1 cellular context compared by ENCODE assay signal in the genomic region with DNA sequence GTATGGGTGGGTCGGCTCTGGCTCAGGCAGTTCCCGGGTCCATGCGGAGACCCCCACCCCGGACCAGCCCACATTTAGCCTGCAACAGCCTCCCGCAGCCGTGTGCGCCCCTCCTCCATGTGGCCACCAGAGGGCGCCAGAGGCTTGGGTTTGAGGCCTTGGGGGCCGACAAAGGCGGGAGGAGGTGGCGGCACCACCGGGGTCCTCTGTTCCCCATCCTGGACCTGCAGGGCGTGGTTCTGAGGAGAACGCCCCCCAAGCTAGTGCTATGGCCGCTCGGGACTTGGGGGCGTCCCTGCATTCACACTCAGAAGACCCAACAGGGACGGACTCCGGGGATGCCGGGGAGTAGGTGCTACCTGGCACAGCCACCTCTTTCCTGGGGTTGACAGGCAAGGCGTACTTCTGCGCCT.
A peak's percentile ranks its signal among the peaks of the same experiment; 100 is the strongest.
TF ChIP-seq lines count a peak whose summit lies in the region.

No MANE protein-coding gene starts in this region.

TF ChIP-seq in HEK293, 187 proteins besides CTCF, POLR2A, EP300 and RAD21 (continued from another document and continues in another):
- TF ChIP-seq, protein P1, sequence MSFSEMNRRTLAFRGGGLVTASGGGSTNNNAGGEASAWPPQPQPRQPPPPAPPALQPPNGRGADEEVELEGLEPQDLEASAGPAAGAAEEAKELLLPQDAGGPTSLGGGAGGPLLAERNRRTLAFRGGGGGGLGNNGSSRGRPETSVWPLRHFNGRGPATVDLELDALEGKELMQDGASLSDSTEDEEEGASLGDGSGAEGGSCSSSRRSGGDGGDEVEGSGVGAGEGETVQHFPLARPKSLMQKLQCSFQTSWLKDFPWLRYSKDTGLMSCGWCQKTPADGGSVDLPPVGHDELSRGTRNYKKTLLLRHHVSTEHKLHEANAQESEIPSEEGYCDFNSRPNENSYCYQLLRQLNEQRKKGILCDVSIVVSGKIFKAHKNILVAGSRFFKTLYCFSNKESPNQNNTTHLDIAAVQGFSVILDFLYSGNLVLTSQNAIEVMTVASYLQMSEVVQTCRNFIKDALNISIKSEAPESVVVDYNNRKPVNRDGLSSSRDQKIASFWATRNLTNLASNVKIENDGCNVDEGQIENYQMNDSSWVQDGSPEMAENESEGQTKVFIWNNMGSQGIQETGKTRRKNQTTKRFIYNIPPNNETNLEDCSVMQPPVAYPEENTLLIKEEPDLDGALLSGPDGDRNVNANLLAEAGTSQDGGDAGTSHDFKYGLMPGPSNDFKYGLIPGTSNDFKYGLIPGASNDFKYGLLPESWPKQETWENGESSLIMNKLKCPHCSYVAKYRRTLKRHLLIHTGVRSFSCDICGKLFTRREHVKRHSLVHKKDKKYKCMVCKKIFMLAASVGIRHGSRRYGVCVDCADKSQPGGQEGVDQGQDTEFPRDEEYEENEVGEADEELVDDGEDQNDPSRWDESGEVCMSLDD (tag by site-specific recombination; IDR thresholded peaks at IDR 0.05) = peak; percentile 80
- TF ChIP-seq ZNF19 (tag by site-specific recombination; IDR thresholded peaks at IDR 0.05; ENCODE audit: low read depth) (no peak), ZNF184 (tag by site-specific recombination; IDR thresholded peaks at IDR 0.05) (no peak), KLF1 (tag by site-specific recombination; IDR thresholded peaks at IDR 0.05) (0 out of 2 replicates have a peak, but pooled peaks have one; percentile 13), ZFP69B (tag by site-specific recombination; IDR thresholded peaks at IDR 0.05) (0 out of 2 replicates have a peak, but pooled peaks have one; percentile 16), SCRT1 (tag by site-specific recombination; IDR thresholded peaks at IDR 0.05; ENCODE audit: borderline replicate concordance) (no peak), GFI1B (tag by site-specific recombination; IDR thresholded peaks at IDR 0.05) (no peak), ZNF239 (tag by site-specific recombination; IDR thresholded peaks at IDR 0.05) (no peak), ZNF324 (tag by site-specific recombination; IDR thresholded peaks at IDR 0.05) (no peak), GLI2 (tag by site-specific recombination; IDR thresholded peaks at IDR 0.05; ENCODE audit: borderline replicate concordance, low read depth) (no peak), ZNF169 (tag by site-specific recombination; IDR thresholded peaks at IDR 0.05) (no peak), KLF16 (tag by site-specific recombination; IDR thresholded peaks at IDR 0.05) (peak; percentile 68), ZNF48 (tag by site-specific recombination; IDR thresholded peaks at IDR 0.05) (no peak), GLIS1 (tag by site-specific recombination; IDR thresholded peaks at IDR 0.05) (peak; percentile 38), ZNF274 (IDR thresholded peaks at IDR 0.05; ENCODE audit: low read length) (no peak), ZNF274 (tag by site-specific recombination; IDR thresholded peaks at IDR 0.05; ENCODE audit: borderline replicate concordance) (no peak), FEZF1 (tag by site-specific recombination; IDR thresholded peaks at IDR 0.05) (no peak), ZNF501 (tag by site-specific recombination; IDR thresholded peaks at IDR 0.05) (no peak), SALL2 (tag by site-specific recombination; IDR thresholded peaks at IDR 0.05; ENCODE audit: borderline replicate concordance) (no peak), ZNF146 (tag by site-specific recombination; IDR thresholded peaks at IDR 0.05) (no peak), ZNF654 (tag by site-specific recombination; IDR thresholded peaks at IDR 0.05; ENCODE audit: low read depth) (peak; percentile 91), BCL11A (tag by site-specific recombination; IDR thresholded peaks at IDR 0.05; ENCODE audit: low read depth) (no peak), HOXA7 (CRISPR knock-in tag; IDR thresholded peaks at IDR 0.05; ENCODE audit: borderline replicate concordance) (no peak), ZNF561 (tag by site-specific recombination; IDR thresholded peaks at IDR 0.05; ENCODE audit: borderline replicate concordance) (no peak), GLI4 (tag by site-specific recombination; IDR thresholded peaks at IDR 0.05) (no peak), ZNF626 (tag by site-specific recombination; IDR thresholded peaks at IDR 0.05) (no peak)
- TF ChIP-seq, protein P2, sequence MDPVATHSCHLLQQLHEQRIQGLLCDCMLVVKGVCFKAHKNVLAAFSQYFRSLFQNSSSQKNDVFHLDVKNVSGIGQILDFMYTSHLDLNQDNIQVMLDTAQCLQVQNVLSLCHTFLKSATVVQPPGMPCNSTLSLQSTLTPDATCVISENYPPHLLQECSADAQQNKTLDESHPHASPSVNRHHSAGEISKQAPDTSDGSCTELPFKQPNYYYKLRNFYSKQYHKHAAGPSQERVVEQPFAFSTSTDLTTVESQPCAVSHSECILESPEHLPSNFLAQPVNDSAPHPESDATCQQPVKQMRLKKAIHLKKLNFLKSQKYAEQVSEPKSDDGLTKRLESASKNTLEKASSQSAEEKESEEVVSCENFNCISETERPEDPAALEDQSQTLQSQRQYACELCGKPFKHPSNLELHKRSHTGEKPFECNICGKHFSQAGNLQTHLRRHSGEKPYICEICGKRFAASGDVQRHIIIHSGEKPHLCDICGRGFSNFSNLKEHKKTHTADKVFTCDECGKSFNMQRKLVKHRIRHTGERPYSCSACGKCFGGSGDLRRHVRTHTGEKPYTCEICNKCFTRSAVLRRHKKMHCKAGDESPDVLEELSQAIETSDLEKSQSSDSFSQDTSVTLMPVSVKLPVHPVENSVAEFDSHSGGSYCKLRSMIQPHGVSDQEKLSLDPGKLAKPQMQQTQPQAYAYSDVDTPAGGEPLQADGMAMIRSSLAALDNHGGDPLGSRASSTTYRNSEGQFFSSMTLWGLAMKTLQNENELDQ (tag by site-specific recombination; IDR thresholded peaks at IDR 0.05; ENCODE audit: low read depth) = no peak
- TF ChIP-seq, protein P3, sequence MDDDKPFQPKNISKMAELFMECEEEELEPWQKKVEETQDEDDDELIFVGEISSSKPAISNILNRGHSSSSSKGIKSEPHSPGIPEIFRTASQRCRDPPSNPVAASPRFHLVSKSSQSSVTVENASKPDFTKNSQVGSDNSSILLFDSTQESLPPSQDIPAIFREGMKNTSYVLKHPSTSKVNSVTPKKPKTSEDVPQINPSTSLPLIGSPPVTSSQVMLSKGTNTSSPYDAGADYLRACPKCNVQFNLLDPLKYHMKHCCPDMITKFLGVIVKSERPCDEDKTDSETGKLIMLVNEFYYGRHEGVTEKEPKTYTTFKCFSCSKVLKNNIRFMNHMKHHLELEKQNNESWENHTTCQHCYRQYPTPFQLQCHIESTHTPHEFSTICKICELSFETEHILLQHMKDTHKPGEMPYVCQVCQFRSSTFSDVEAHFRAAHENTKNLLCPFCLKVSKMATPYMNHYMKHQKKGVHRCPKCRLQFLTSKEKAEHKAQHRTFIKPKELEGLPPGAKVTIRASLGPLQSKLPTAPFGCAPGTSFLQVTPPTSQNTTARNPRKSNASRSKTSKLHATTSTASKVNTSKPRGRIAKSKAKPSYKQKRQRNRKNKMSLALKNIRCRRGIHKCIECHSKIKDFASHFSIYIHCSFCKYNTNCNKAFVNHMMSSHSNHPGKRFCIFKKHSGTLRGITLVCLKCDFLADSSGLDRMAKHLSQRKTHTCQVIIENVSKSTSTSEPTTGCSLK (tag by site-specific recombination; IDR thresholded peaks at IDR 0.05) = no peak
- TF ChIP-seq, protein P4, sequence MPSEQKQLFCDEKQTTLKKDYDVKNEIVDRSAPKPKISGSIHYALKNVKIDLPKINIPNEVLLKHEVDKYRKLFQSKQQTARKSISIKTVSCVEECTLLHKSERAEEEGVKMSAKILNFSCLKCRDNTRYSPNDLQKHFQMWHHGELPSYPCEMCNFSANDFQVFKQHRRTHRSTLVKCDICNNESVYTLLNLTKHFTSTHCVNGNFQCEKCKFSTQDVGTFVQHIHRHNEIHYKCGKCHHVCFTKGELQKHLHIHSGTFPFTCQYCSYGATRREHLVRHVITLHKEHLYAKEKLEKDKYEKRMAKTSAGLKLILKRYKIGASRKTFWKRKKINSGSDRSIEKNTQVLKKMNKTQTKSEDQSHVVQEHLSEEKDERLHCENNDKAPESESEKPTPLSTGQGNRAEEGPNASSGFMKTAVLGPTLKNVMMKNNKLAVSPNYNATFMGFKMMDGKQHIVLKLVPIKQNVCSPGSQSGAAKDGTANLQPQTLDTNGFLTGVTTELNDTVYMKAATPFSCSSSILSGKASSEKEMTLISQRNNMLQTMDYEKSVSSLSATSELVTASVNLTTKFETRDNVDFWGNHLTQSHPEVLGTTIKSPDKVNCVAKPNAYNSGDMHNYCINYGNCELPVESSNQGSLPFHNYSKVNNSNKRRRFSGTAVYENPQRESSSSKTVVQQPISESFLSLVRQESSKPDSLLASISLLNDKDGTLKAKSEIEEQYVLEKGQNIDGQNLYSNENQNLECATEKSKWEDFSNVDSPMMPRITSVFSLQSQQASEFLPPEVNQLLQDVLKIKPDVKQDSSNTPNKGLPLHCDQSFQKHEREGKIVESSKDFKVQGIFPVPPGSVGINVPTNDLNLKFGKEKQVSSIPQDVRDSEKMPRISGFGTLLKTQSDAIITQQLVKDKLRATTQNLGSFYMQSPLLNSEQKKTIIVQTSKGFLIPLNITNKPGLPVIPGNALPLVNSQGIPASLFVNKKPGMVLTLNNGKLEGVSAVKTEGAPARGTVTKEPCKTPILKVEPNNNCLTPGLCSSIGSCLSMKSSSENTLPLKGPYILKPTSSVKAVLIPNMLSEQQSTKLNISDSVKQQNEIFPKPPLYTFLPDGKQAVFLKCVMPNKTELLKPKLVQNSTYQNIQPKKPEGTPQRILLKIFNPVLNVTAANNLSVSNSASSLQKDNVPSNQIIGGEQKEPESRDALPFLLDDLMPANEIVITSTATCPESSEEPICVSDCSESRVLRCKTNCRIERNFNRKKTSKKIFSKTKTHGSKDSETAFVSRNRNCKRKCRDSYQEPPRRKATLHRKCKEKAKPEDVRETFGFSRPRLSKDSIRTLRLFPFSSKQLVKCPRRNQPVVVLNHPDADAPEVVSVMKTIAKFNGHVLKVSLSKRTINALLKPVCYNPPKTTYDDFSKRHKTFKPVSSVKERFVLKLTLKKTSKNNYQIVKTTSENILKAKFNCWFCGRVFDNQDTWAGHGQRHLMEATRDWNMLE (tag by site-specific recombination; conservative IDR thresholded peaks at IDR 0.05; ENCODE audit: low read depth) = no peak
- TF ChIP-seq, protein P5, sequence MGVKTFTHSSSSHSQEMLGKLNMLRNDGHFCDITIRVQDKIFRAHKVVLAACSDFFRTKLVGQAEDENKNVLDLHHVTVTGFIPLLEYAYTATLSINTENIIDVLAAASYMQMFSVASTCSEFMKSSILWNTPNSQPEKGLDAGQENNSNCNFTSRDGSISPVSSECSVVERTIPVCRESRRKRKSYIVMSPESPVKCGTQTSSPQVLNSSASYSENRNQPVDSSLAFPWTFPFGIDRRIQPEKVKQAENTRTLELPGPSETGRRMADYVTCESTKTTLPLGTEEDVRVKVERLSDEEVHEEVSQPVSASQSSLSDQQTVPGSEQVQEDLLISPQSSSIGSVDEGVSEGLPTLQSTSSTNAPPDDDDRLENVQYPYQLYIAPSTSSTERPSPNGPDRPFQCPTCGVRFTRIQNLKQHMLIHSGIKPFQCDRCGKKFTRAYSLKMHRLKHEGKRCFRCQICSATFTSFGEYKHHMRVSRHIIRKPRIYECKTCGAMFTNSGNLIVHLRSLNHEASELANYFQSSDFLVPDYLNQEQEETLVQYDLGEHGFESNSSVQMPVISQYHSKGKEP (tag by site-specific recombination; IDR thresholded peaks at IDR 0.05) = no peak
- TF ChIP-seq, protein P6, sequence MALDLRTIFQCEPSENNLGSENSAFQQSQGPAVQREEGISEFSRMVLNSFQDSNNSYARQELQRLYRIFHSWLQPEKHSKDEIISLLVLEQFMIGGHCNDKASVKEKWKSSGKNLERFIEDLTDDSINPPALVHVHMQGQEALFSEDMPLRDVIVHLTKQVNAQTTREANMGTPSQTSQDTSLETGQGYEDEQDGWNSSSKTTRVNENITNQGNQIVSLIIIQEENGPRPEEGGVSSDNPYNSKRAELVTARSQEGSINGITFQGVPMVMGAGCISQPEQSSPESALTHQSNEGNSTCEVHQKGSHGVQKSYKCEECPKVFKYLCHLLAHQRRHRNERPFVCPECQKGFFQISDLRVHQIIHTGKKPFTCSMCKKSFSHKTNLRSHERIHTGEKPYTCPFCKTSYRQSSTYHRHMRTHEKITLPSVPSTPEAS (tag by site-specific recombination; IDR thresholded peaks at IDR 0.05) = no peak
- TF ChIP-seq, protein P7, sequence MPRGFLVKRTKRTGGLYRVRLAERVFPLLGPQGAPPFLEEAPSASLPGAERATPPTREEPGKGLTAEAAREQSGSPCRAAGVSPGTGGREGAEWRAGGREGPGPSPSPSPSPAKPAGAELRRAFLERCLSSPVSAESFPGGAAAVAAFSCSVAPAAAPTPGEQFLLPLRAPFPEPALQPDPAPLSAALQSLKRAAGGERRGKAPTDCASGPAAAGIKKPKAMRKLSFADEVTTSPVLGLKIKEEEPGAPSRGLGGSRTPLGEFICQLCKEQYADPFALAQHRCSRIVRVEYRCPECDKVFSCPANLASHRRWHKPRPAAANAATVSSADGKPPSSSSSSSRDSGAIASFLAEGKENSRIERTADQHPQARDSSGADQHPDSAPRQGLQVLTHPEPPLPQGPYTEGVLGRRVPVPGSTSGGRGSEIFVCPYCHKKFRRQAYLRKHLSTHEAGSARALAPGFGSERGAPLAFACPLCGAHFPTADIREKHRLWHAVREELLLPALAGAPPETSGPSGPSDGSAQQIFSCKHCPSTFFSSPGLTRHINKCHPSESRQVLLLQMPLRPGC (tag by site-specific recombination; IDR thresholded peaks at IDR 0.05) = no peak
